In genomic region chr7:44081266-44081748, GRCh38 we compare ENCODE assay signal across 9 cellular contexts. TPM values are rescaled to one million over a fixed set of nuclear protein-coding genes. Genes with fewer than 3 reads are reported as not detected.
DNase-seq lines count a peak whose midpoint lies in the region; ATAC-seq and TF ChIP-seq lines count a peak whose summit lies in the region.
"Had no signal": no experiment of that assay in that cellular context is flagged by ENCODE, and none has a peak within 500 bp of the region (broad histone marks: within the 10 kb centered on the region; RNA-seq: fewer than 3 reads in every experiment).

No MANE protein-coding gene starts in this region.

- no peak overlapping the region for H3K9ac ChIP-seq in endodermal cell (ENCODE audit: extremely low read depth, low read length, poor library complexity, severe bottlenecking)
- no peak overlapping the region for H3K9ac ChIP-seq in rectal smooth muscle tissue (ENCODE audit: low read length)

- H3K27ac ChIP-seq in RWPE1: peak overlapping the region; percentile 94
- no peak overlapping the region for H3K27ac ChIP-seq in endodermal cell (ENCODE audit: low read depth, low read length)
- no peak overlapping the region for H3K27ac ChIP-seq in rectal smooth muscle tissue (ENCODE audit: low read depth, low read length)
- H3K27ac ChIP-seq in foreskin keratinocyte: no peak overlapping the region

- DNase-seq in GM12864 (ENCODE audit: low read depth) (no peak), RWPE1 (ENCODE audit: low spot score) (no peak), endodermal cell (no peak), epidermal melanocyte (ENCODE audit: insufficient read length, low spot score) (no peak), foreskin keratinocyte (no peak), activated gamma-delta T cell treated with Interleukin-2 at 50 U/mL for 16 hours (no peak), NCI-H2227 treated with DMSO at 0.1 percent for 48 hours (lab: John Stamatoyannopoulos, UW) (no peak)

- H3K4me1 Mint-ChIP-seq in endodermal cell: no peaks in the 10 kb centered on the region

- POLR2A ChIA-PET in RWPE1 (lab: Yijun Ruan, JAX; ENCODE audit: low non-redundant PET): interaction anchor here (1.4 kb wide), 1 partner anchor 15 kb away, joined by 12 read pairs; the partner anchor contains the start of gene PGAM2

- 93 to 96% methylated on average over 7 to 8 of the region's 9 CpGs for WGBS in endodermal cell (ENCODE audit: insufficient coverage in 1 of 2, insufficient read length in 1 of 2), 2 experiments

- TF ChIP-seq CTCF in GM12864 (IDR thresholded peaks at IDR 0.05; ENCODE audit: low read depth, low read length, missing control alignments) (no peak), RWPE1 (conservative IDR thresholded peaks at IDR 0.05; ENCODE audit: low read depth) (no peak), endodermal cell (conservative IDR thresholded peaks at IDR 0.05) (no peak), foreskin keratinocyte (conservative IDR thresholded peaks at IDR 0.05) (no peak)

- no peaks in the 10 kb centered on the region for H3K9me3 Mint-ChIP-seq in endodermal cell

- H3K36me3 ChIP-seq in endodermal cell (ENCODE audit: control insufficient read depth, insufficient read depth, low read length): peaks cover 21% of the 10 kb centered on the region
- peaks cover 18% of the 10 kb centered on the region for H3K36me3 ChIP-seq in rectal smooth muscle tissue (ENCODE audit: control insufficient read depth, insufficient read depth, low read length)

- no peaks in the 10 kb centered on the region for H3K9me3 ChIP-seq in endodermal cell (ENCODE audit: control insufficient read depth, low read length)

- H3K4me3 Mint-ChIP-seq in endodermal cell: peak overlapping the region; percentile 80

- H3K4me3 ChIP-seq in GM12864 (ENCODE audit: low read depth, low read length) (peak overlapping the region; percentile 71), endodermal cell (ENCODE audit: low read length) (peak overlapping the region; percentile 91), rectal smooth muscle tissue (ENCODE audit: low read length) (peak overlapping the region; percentile 86)

- H3K27me3 ChIP-seq in endodermal cell (ENCODE audit: control insufficient read depth, insufficient read depth, low read length, poor library complexity, severe bottlenecking) (no peaks in the 10 kb centered on the region), rectal smooth muscle tissue (ENCODE audit: control insufficient read depth, insufficient read depth, low read length) (no peaks in the 10 kb centered on the region), foreskin keratinocyte (no peaks in the 10 kb centered on the region)

- peaks cover 24% of the 10 kb centered on the region for H3K36me3 Mint-ChIP-seq in endodermal cell (ENCODE audit: low read depth)

- H3K27ac Mint-ChIP-seq in endodermal cell: no peak overlapping the region

- H3K4me1 ChIP-seq in endodermal cell (ENCODE audit: control insufficient read depth, insufficient read depth, low read length) (no peaks in the 10 kb centered on the region), rectal smooth muscle tissue (ENCODE audit: control insufficient read depth, insufficient read depth, low read length) (peaks cover 4% of the 10 kb centered on the region), foreskin keratinocyte (no peaks in the 10 kb centered on the region)

- H3K27me3 Mint-ChIP-seq in endodermal cell (ENCODE audit: insufficient read depth): peaks cover 17% of the 10 kb centered on the region

- no peak for ATAC-seq in foreskin keratinocyte

- CTCF ChIA-PET in RWPE1 (lab: Yijun Ruan, JAX): interaction anchor here (0.6 kb wide), 2 partner anchors 22 to 486 kb away, joined by 3 to 4 read pairs; no protein-coding TSS in a partner anchor

RNA-seq across cellular contexts. Expression of gene POLM, which starts 1.0 kb away (rescaled TPM):
- total RNA-seq in endodermal cell (10 to 100 TPM; 23.6 to 27.0 TPM), foreskin keratinocyte (11.1 and 11.9 TPM in 2 replicates)
- 17.6 TPM for polyA plus RNA-seq in endodermal cell (2013, experiment 1 of 2)
- 16.5 TPM for polyA plus RNA-seq in endodermal cell (2013, experiment 2 of 2)
- polyA plus RNA-seq in foreskin keratinocyte: 9.6 and 9.8 TPM in 2 replicates

RNA-seq across cellular contexts. Expression of gene PGAM2, which starts 15.9 kb away (rescaled TPM):
- 1 to 10 TPM; 1.2 to 1.3 TPM for total RNA-seq in endodermal cell
- 4.3 TPM for polyA plus RNA-seq in endodermal cell (2013, experiment 1 of 2)
- 4.4 TPM for polyA plus RNA-seq in endodermal cell (2013, experiment 2 of 2)
- 0.11 TPM in 1 of 2 replicates, not detected in the other for total RNA-seq in foreskin keratinocyte
- 0.08 TPM in 1 of 2 replicates, not detected in the other for polyA plus RNA-seq in foreskin keratinocyte

RNA-seq across cellular contexts. Expression of gene AEBP1, which starts 22.8 kb away (rescaled TPM):
- total RNA-seq in endodermal cell: 10 to 100 TPM; 55.2 to 65.8 TPM
- 52.9 TPM for polyA plus RNA-seq in endodermal cell (2013, experiment 1 of 2)
- 51.0 TPM for polyA plus RNA-seq in endodermal cell (2013, experiment 2 of 2)
- 7.3 and 11.6 TPM in 2 replicates for total RNA-seq in foreskin keratinocyte
- polyA plus RNA-seq in foreskin keratinocyte: 7.9 and 15.5 TPM in 2 replicates
- total RNA-seq: M059J had no signal

RNA-seq across cellular contexts. Expression of gene DBNL, which starts 36.8 kb away (rescaled TPM):
- 10 to 100 TPM; 47.0 to 50.9 TPM for total RNA-seq in endodermal cell
- polyA plus RNA-seq in endodermal cell (2013, experiment 1 of 2): 49.2 TPM
- polyA plus RNA-seq in endodermal cell (2013, experiment 2 of 2): 46.7 TPM
- 140 and 145 TPM in 2 replicates for total RNA-seq in foreskin keratinocyte
- 143 and 150 TPM in 2 replicates for polyA plus RNA-seq in foreskin keratinocyte

RNA-seq across cellular contexts. Expression of gene POLD2, which starts 42.0 kb away (rescaled TPM):
- total RNA-seq in endodermal cell: 100 to 1,000 TPM; 127 to 141 TPM
- 118 TPM for polyA plus RNA-seq in endodermal cell (2013, experiment 1 of 2)
- 108 TPM for polyA plus RNA-seq in endodermal cell (2013, experiment 2 of 2)
- 183 and 206 TPM in 2 replicates for total RNA-seq in foreskin keratinocyte
- polyA plus RNA-seq in foreskin keratinocyte: 235 and 262 TPM in 2 replicates
